12 cellular contexts compared by ENCODE assay signal in the genomic region with DNA sequence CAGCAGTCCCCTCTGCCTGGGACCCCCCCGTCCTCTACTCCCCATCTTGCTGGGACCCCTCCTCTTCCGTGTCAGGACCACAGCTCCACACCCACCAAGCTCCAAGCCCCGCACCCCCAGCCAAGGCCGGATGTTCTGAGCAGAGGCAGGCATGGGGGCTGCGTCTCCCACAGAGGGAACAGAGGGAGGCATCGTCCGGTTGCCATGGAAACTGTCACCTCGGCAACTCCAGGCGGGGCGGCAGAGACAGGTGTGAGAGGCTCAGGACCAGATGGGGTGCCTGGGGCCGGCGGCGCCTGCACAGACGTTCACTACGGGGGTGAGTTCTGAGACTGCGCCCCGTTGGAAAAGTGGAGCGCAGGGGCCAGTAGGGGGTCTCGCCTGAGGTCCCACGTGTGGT. TPM values are rescaled to one million over a fixed set of nuclear protein-coding genes. Genes with fewer than 3 reads are reported as not detected.
DNase-seq lines count a peak whose midpoint lies in the region; FAIRE-seq and TF ChIP-seq lines count a peak whose summit lies in the region.
"Had no signal": no experiment of that assay in that cellular context is flagged by ENCODE, and none has a peak within 500 bp of the region (broad histone marks: within the 10 kb centered on the region; RNA-seq: fewer than 3 reads in every experiment).

No MANE protein-coding gene starts in this region.

- H3K9me3 Mint-ChIP-seq in endodermal cell (no peaks in the 10 kb centered on the region), mesothelial cell of epicardium (no peaks in the 10 kb centered on the region)

- H3K27me3 ChIP-seq in A673 (replicated peaks; ENCODE audit: insufficient read depth, low read depth, low read length, poor library complexity) = no peaks in the 10 kb centered on the region
- H3K27me3 ChIP-seq in endodermal cell (ENCODE audit: control insufficient read depth, insufficient read depth, low read length, poor library complexity, severe bottlenecking) = no peaks in the 10 kb centered on the region
- H3K27me3 ChIP-seq in PC-9 (ENCODE audit: insufficient read depth, low read depth) = no peaks in the 10 kb centered on the region
- H3K27me3 ChIP-seq: esophagus muscularis mucosa, tibial nerve had no signal

- H3K27ac ChIP-seq in A673 (ENCODE audit: low read depth, low read length, poor library complexity, severe bottlenecking) = no peak overlapping the region
- H3K27ac ChIP-seq in endodermal cell (ENCODE audit: low read depth, low read length) = peak overlapping the region; percentile 63
- H3K27ac ChIP-seq in PC-9 = no peak overlapping the region
- H3K27ac ChIP-seq: esophagus muscularis mucosa, tibial nerve had no signal

- H4K20me1 ChIP-seq in PC-9 (ENCODE audit: insufficient read depth) = peaks cover 25% of the 10 kb centered on the region

- H3K4me1 ChIP-seq in A673 (ENCODE audit: insufficient read depth, low read length, poor library complexity, severe bottlenecking) (peaks cover 8% of the 10 kb centered on the region), endodermal cell (ENCODE audit: control insufficient read depth, insufficient read depth, low read length) (no peaks in the 10 kb centered on the region), PC-9 (replicated peaks; ENCODE audit: insufficient read depth) (no peaks in the 10 kb centered on the region)

- BruUV-seq in A673 (replicated peaks; lab: Mats Ljungman, UMichigan) (no TSS peak), PC-9 (replicated peaks; lab: Mats Ljungman, UMichigan) (no TSS peak)

- H3K36me3 ChIP-seq in A673 (ENCODE audit: insufficient read depth, low read length, poor library complexity, severe bottlenecking) = peaks cover 4% of the 10 kb centered on the region
- H3K36me3 ChIP-seq in endodermal cell (ENCODE audit: control insufficient read depth, insufficient read depth, low read length) = peaks cover 20% of the 10 kb centered on the region
- H3K36me3 ChIP-seq in PC-9 (ENCODE audit: low read depth) = no peaks in the 10 kb centered on the region

- H3K79me2 ChIP-seq in PC-9 (ENCODE audit: low read depth) = no peaks in the 10 kb centered on the region

- no peaks in the 10 kb centered on the region for H3K9me3 ChIP-seq in A673 (ENCODE audit: low read depth, low read length, poor library complexity, severe bottlenecking)
- no peaks in the 10 kb centered on the region for H3K9me3 ChIP-seq in endodermal cell (ENCODE audit: control insufficient read depth, low read length)
- H3K9me3 ChIP-seq in PC-9 (ENCODE audit: insufficient read depth, low read depth) = no peaks in the 10 kb centered on the region
- H3K9me3 ChIP-seq: esophagus muscularis mucosa, tibial nerve had no signal

- H3K9ac ChIP-seq in endodermal cell (ENCODE audit: extremely low read depth, low read length, poor library complexity, severe bottlenecking) = no peak overlapping the region

- no peak overlapping the region for H3K27ac Mint-ChIP-seq in endodermal cell
- no peak overlapping the region for H3K27ac Mint-ChIP-seq in mesothelial cell of epicardium

- H3K36me3 Mint-ChIP-seq in endodermal cell (ENCODE audit: low read depth) (peaks cover 23% of the 10 kb centered on the region), mesothelial cell of epicardium (peaks cover 4% of the 10 kb centered on the region)

- CTCF ChIA-PET in A673 (lab: Charles Lee) = interaction anchor here (0.7 kb wide), 1 partner anchor 319 kb away, joined by 3 read pairs; no protein-coding TSS in a partner anchor
- CTCF ChIA-PET in PC-9 (lab: Charles Lee) = interaction anchor here (0.5 kb wide), 1 partner anchor 90 kb away, joined by 23 read pairs; no protein-coding TSS in a partner anchor

- H3F3A ChIP-seq in PC-9 (ENCODE audit: insufficient read depth, low read depth) = peaks cover 10% of the 10 kb centered on the region; the same call in 1 of the 2 replicates

- H3K9me2 ChIP-seq in PC-9 (ENCODE audit: insufficient read depth) = no peaks in the 10 kb centered on the region

- TF ChIP-seq CTCF in A673 (conservative IDR thresholded peaks at IDR 0.05; ENCODE audit: low read depth, low read length) = no peak
- TF ChIP-seq CTCF in endodermal cell (conservative IDR thresholded peaks at IDR 0.05) = no peak
- TF ChIP-seq CTCF in mesothelial cell of epicardium (IDR thresholded peaks at IDR 0.05; ENCODE audit: unreplicated experiment) = no peak
- TF ChIP-seq CTCF in PC-9 (conservative IDR thresholded peaks at IDR 0.05) = no peak

- POLR2A ChIA-PET in A673 (lab: Charles Lee; ENCODE audit: low non-redundant PET) = no interaction called here
- POLR2A ChIA-PET in PC-9 (lab: Charles Lee; ENCODE audit: unreplicated experiment) = no interaction called here

- WGBS in endodermal cell (ENCODE audit: insufficient coverage in 1 of 2, insufficient read length in 1 of 2), 2 experiments = 82 to 93% methylated on average over 16 to 19 of the region's 20 CpGs

- H3K4me3 ChIP-seq in A673 (ENCODE audit: low read depth, low read length, poor library complexity, severe bottlenecking) = no peak overlapping the region
- H3K4me3 ChIP-seq in endodermal cell (ENCODE audit: low read length) = no peak overlapping the region
- no peak overlapping the region for H3K4me3 ChIP-seq in PC-9
- H3K4me3 ChIP-seq: esophagus muscularis mucosa, tibial nerve had no signal

- peaks cover 2% of the 10 kb centered on the region for H3K4me1 Mint-ChIP-seq in endodermal cell
- no peaks in the 10 kb centered on the region for H3K4me1 Mint-ChIP-seq in mesothelial cell of epicardium

- no peak overlapping the region for H3K4me2 ChIP-seq in PC-9

- DNase-seq in A673 (ENCODE audit: low spot score) (peak; percentile 49), DMS 273 treated with DMSO at 0.1 percent for 48 hours (lab: John Stamatoyannopoulos, UW) (peak; percentile 66), NCI-H69 (lab: John Stamatoyannopoulos, UW) (peak; percentile 90), endodermal cell (peak; percentile 68), HT-29 (ENCODE audit: low spot score) (no peak), mesothelial cell of epicardium (ENCODE audit: low spot score in 2 of 2, unreplicated experiment in 2 of 2) (no peak), PC-9 (no peak), HTR-8/SVneo (ENCODE audit: insufficient read length, low spot score) (no peak)
- DNase-seq: stimulated activated CD4-positive, alpha-beta T cell treated with anti-CD3 and anti-CD28 coated beads, Interleukin-2, amount 100 ng/mL, for 48 hours had no signal

- H2AFZ ChIP-seq in PC-9 = no peak overlapping the region

- intact Hi-C loops in A673 (cut with micrococcal nuclease; ENCODE audit: unreplicated experiment) = no loop called here
- intact Hi-C loops in PC-9 (cut with micrococcal nuclease; ENCODE audit: unreplicated experiment) = no loop called here

- no peak for FAIRE-seq in HTR-8/SVneo (lab: Jason Lieb, UNC)

- H3K4me3 Mint-ChIP-seq in endodermal cell (no peak overlapping the region), mesothelial cell of epicardium (no peak overlapping the region)

- H3K27me3 Mint-ChIP-seq in endodermal cell (ENCODE audit: insufficient read depth) (no peaks in the 10 kb centered on the region), mesothelial cell of epicardium (ENCODE audit: low read depth) (no peaks in the 10 kb centered on the region)

RNA-seq across cellular contexts. Expression of a gene that starts 5.4 kb away (rescaled TPM):
- not detected in 2 replicates for total RNA-seq in A673 (2021)
- total RNA-seq in endodermal cell = not detected
- polyA plus RNA-seq in endodermal cell (2013, experiment 1 of 2) = under 0.01 TPM
- under 0.01 TPM for polyA plus RNA-seq in endodermal cell (2013, experiment 2 of 2)
- total RNA-seq in HT-29 (2014; rRNA removed; shearing (Covaris generic)) = not detected in 2 replicates
- total RNA-seq in mesothelial cell of epicardium = not detected in 3 replicates
- not detected in 2 replicates for total RNA-seq in PC-9 (2021)
- total RNA-seq: esophagus muscularis mucosa, tibial nerve had no signal
- polyA plus RNA-seq: adipose tissue had no signal

RNA-seq across cellular contexts. Expression of a gene that starts 5.7 kb away (rescaled TPM):
- 83.0 and 86.3 TPM in 2 replicates for total RNA-seq in A673 (2021)
- total RNA-seq in endodermal cell = 10 to 100 TPM; 75.8 to 92.4 TPM
- polyA plus RNA-seq in endodermal cell (2013, experiment 1 of 2) = 69.8 TPM
- polyA plus RNA-seq in endodermal cell (2013, experiment 2 of 2) = 66.0 TPM
- 31.8 and 32.4 TPM in 2 replicates for total RNA-seq in HT-29 (2014; rRNA removed; shearing (Covaris generic))
- 79.8 to 87.8 TPM (median 80.0 TPM) in 3 replicates for total RNA-seq in mesothelial cell of epicardium
- total RNA-seq in PC-9 (2021) = 54.7 and 63.8 TPM in 2 replicates

RNA-seq across cellular contexts. Expression of a gene that starts 14.4 kb away (rescaled TPM):
- total RNA-seq in A673 (2021) (39.3 and 45.5 TPM in 2 replicates), endodermal cell (10 to 100 TPM; 61.1 to 64.7 TPM), mesothelial cell of epicardium (47.4 to 50.5 TPM (median 49.5 TPM) in 3 replicates), PC-9 (2021) (55.8 and 57.5 TPM in 2 replicates)
- polyA plus RNA-seq in endodermal cell (2013, experiment 1 of 2) = 54.6 TPM
- polyA plus RNA-seq in endodermal cell (2013, experiment 2 of 2) = 56.9 TPM
- 37.7 and 51.4 TPM in 2 replicates for total RNA-seq in HT-29 (2014; rRNA removed; shearing (Covaris generic))

RNA-seq across cellular contexts. Expression of a gene that starts 18.5 kb away (rescaled TPM):
- 0.20 TPM in 1 of 2 replicates, not detected in the other for total RNA-seq in A673 (2021)
- total RNA-seq in endodermal cell = under 1 TPM in 1 of 2 donors, not detected in 1; 0.73 TPM
- 1.3 TPM for polyA plus RNA-seq in endodermal cell (2013, experiment 1 of 2)
- 0.70 TPM for polyA plus RNA-seq in endodermal cell (2013, experiment 2 of 2)
- not detected in 2 replicates for total RNA-seq in HT-29 (2014; rRNA removed; shearing (Covaris generic))
- 1.0 to 1.5 TPM (median 1.1 TPM) in 3 replicates for total RNA-seq in mesothelial cell of epicardium
- total RNA-seq in PC-9 (2021) = not detected in 2 replicates
- total RNA-seq: esophagus muscularis mucosa, tibial nerve had no signal

RNA-seq across cellular contexts. Expression of a gene that starts 27.2 kb away (rescaled TPM):
- total RNA-seq in A673 (2021) (19.6 and 26.3 TPM in 2 replicates), endodermal cell (100 to 1,000 TPM; 121 to 124 TPM), mesothelial cell of epicardium (65.9 to 72.4 TPM (median 70.6 TPM) in 3 replicates), PC-9 (2021) (9.2 and 10.7 TPM in 2 replicates)
- 40.4 TPM for polyA plus RNA-seq in endodermal cell (2013, experiment 1 of 2)
- polyA plus RNA-seq in endodermal cell (2013, experiment 2 of 2) = 41.7 TPM
- 10.4 and 11.8 TPM in 2 replicates for total RNA-seq in HT-29 (2014; rRNA removed; shearing (Covaris generic))

Comparison
In these comparisons a context has a peak if more than half of its experiments do, and no peak if none do; other contexts are left out.
1. DNase-seq: peak in A673 (single experiment), DMS 273 treated with DMSO at 0.1 percent for 48 hours (single experiment), NCI-H69 (single experiment) and endodermal cell (single experiment); none in HT-29 (single experiment), mesothelial cell of epicardium (0 of 2), PC-9 (0 of 2) and HTR-8/SVneo (single experiment).